ENCODE assay signal across 9 cellular contexts in genomic region chr16:30785126-30786106, GRCh38. TPM values are rescaled to one million over a fixed set of nuclear protein-coding genes. Genes with fewer than 3 reads are reported as not detected.
DNase-seq lines count a peak whose midpoint lies in the region; ATAC-seq and TF ChIP-seq lines count a peak whose summit lies in the region.
"Had no signal": no experiment of that assay in that cellular context is flagged by ENCODE, and none has a peak within 500 bp of the region (broad histone marks: within the 10 kb centered on the region; RNA-seq: fewer than 3 reads in every experiment).

No MANE protein-coding gene starts in this region.

- H3K36me3 ChIP-seq in HEK293 (ENCODE audit: control insufficient read depth in 2 of 2, insufficient read depth in 1 of 2, low read length in 2 of 2), result peaks cover 0 to 50% of the 10 kb centered on the region in 2 experiments; a peak in 1 of 3 replicates

- no peak for TF ChIP-seq CTCF in HEK293 (tag by site-specific recombination; IDR thresholded peaks at IDR 0.05)

- H3K27ac Mint-ChIP-seq in activated T-helper 1 cell treated with anti-CD3 and anti-CD28 coated beads, Interleukin-12 subunit alpha, Interleukin-12 subunit beta, Interleukin-2, Interleukin-4 antibody, amounts not matched to agents 30 ng/mL and 10 ng/mL and 1 ng/mL, durations not matched to agents 14 hours and 24 hours and 36 hours, result no peak overlapping the region

- H3K4me3 ChIP-seq in HEK293 (ENCODE audit: low read depth, low read length), result peak overlapping the region; percentile 96
- H3K4me3 ChIP-seq in right cardiac atrium (ENCODE audit: low read length), result no peak overlapping the region
- H3K4me3 ChIP-seq in skin epidermis, result peak overlapping the region in 5 of 7 experiments; percentile 73 to 95 (median 90)

- POLR2A ChIA-PET in HEK293 (lab: Yijun Ruan, JAX), result interaction anchor here (1.0 to 2.2 kb wide), 3 partner anchors 20 to 38 kb away, joined by 4 to 7 read pairs (median 6); partner anchors contain the start of gene PHKG2

- intact Hi-C loops in activated T-helper 1 cell treated with anti-CD3 and anti-CD28 coated beads, Interleukin-12 subunit alpha, Interleukin-12 subunit beta, Interleukin-2, Interleukin-4 antibody, amounts not matched to agents 30 ng/mL and 10 ng/mL and 1 ng/mL, durations not matched to agents 14 hours and 24 hours and 36 hours (cut with micrococcal nuclease), result no loop called here
- intact Hi-C loops in right cardiac atrium (cut with DNase I), result loop anchor here in 1 of 4 donors (10.0 kb wide), 1 partner anchor 109 kb away; the partner anchor contains the start of genes BCL7C and CTF1

- peaks cover 36% of the 10 kb centered on the region for H3K27me3 Mint-ChIP-seq in activated T-helper 1 cell treated with anti-CD3 and anti-CD28 coated beads, Interleukin-12 subunit alpha, Interleukin-12 subunit beta, Interleukin-2, Interleukin-4 antibody, amounts not matched to agents 30 ng/mL and 10 ng/mL and 1 ng/mL, durations not matched to agents 14 hours and 24 hours and 36 hours (ENCODE audit: insufficient read depth)

- no peaks in the 10 kb centered on the region for H3K36me3 Mint-ChIP-seq in activated T-helper 1 cell treated with anti-CD3 and anti-CD28 coated beads, Interleukin-12 subunit alpha, Interleukin-12 subunit beta, Interleukin-2, Interleukin-4 antibody, amounts not matched to agents 30 ng/mL and 10 ng/mL and 1 ng/mL, durations not matched to agents 14 hours and 24 hours and 36 hours (ENCODE audit: low read depth)

- H3K4me1 Mint-ChIP-seq in activated T-helper 1 cell treated with anti-CD3 and anti-CD28 coated beads, Interleukin-12 subunit alpha, Interleukin-12 subunit beta, Interleukin-2, Interleukin-4 antibody, amounts not matched to agents 30 ng/mL and 10 ng/mL and 1 ng/mL, durations not matched to agents 14 hours and 24 hours and 36 hours (ENCODE audit: low read depth), result no peaks in the 10 kb centered on the region

- CTCF ChIA-PET in HEK293 (lab: Yijun Ruan, JAX), result interaction anchor here (0.7 to 1.2 kb wide), 3 partner anchors 21 to 155 kb away, joined by 3 read pairs; no protein-coding TSS in a partner anchor

- DNase-seq in activated T-helper 1 cell treated with anti-CD3 and anti-CD28 coated beads, Interleukin-12 subunit alpha, Interleukin-12 subunit beta, Interleukin-2, Interleukin-4 antibody, amounts not matched to agents 30 ng/mL and 10 ng/mL and 1 ng/mL, durations not matched to agents 14 hours and 24 hours and 36 hours (ENCODE audit: low spot score), result no peak
- DNase-seq in right cardiac atrium, result peak in 1 of 3 donors; percentile 36
- DNase-seq in DMS 273 (lab: John Stamatoyannopoulos, UW; ENCODE audit: unreplicated experiment), result no peak
- DNase-seq in islet precursor cell, result no peak
- DNase-seq in activated CD8-positive, alpha-beta memory T cell treated with anti-CD3 and anti-CD28 coated beads, Interleukin-2, amount 50 U/mL, for 4 hours, result no peak
- DNase-seq: SHP77 treated with DMSO at 0.1 percent for 48 hours had no signal

- peak overlapping the region; percentile 74 for H3K4me3 Mint-ChIP-seq in activated T-helper 1 cell treated with anti-CD3 and anti-CD28 coated beads, Interleukin-12 subunit alpha, Interleukin-12 subunit beta, Interleukin-2, Interleukin-4 antibody, amounts not matched to agents 30 ng/mL and 10 ng/mL and 1 ng/mL, durations not matched to agents 14 hours and 24 hours and 36 hours

- 68% methylated on average over 7 of the region's 7 CpGs for WGBS in right cardiac atrium

- ATAC-seq in right cardiac atrium (peak in 1 of 2 donors; percentile 1), HG02571 (IDR thresholded peaks at IDR 0.05; ENCODE audit: unreplicated experiment) (no peak)

- H3K4me1 ChIP-seq in HEK293 (ENCODE audit: control insufficient read depth, insufficient read depth, low read length) (peaks cover 3% of the 10 kb centered on the region; the same call in 1 of the 2 replicates), right cardiac atrium (ENCODE audit: control insufficient read depth, insufficient read depth, low read length) (peaks cover 7% of the 10 kb centered on the region)

- no peaks in the 10 kb centered on the region for H3K9me3 Mint-ChIP-seq in activated T-helper 1 cell treated with anti-CD3 and anti-CD28 coated beads, Interleukin-12 subunit alpha, Interleukin-12 subunit beta, Interleukin-2, Interleukin-4 antibody, amounts not matched to agents 30 ng/mL and 10 ng/mL and 1 ng/mL, durations not matched to agents 14 hours and 24 hours and 36 hours

- no peak overlapping the region; the same call in 1 of the 2 replicates for H3K27ac ChIP-seq in HEK293 (ENCODE audit: extremely low read depth, low read depth, low read length)
- H3K27ac ChIP-seq in right cardiac atrium (ENCODE audit: low read length), result peak overlapping the region; percentile 32
- peak overlapping the region in 8 of 21 experiments; percentile 87 to 98 (median 94) for H3K27ac ChIP-seq in skin epidermis

- no peaks in the 10 kb centered on the region for H3K27me3 ChIP-seq in right cardiac atrium (ENCODE audit: control insufficient read depth, insufficient read depth)

- no peaks in the 10 kb centered on the region for H3K9me3 ChIP-seq in HEK293 (ENCODE audit: control insufficient read depth, insufficient read depth, low read depth, low read length)
- H3K9me3 ChIP-seq in right cardiac atrium (ENCODE audit: control insufficient read depth, low read length), result no peaks in the 10 kb centered on the region

TF ChIP-seq in HEK293, 187 proteins besides CTCF, POLR2A, EP300 and RAD21 (continues in another document):
- TF ChIP-seq HOXC10 (CRISPR knock-in tag; IDR thresholded peaks at IDR 0.05) (no peak), ZFP37 (tag by site-specific recombination; IDR thresholded peaks at IDR 0.05) (no peak), ZNF518A (tag by site-specific recombination; conservative IDR thresholded peaks at IDR 0.05; ENCODE audit: low read depth) (peak; percentile 84), ZNF768 (tag by site-specific recombination; IDR thresholded peaks at IDR 0.05) (no peak), ZNF16 (tag by site-specific recombination; IDR thresholded peaks at IDR 0.05; ENCODE audit: low read depth) (no peak), ZNF837 (tag by site-specific recombination; IDR thresholded peaks at IDR 0.05) (no peak), ZNF404 (tag by site-specific recombination; IDR thresholded peaks at IDR 0.05) (peak; percentile 65; the same call in 1 of the 2 replicates), ZNF394 (tag by site-specific recombination; IDR thresholded peaks at IDR 0.05; ENCODE audit: borderline replicate concordance) (peak; percentile 92), GLI2 (tag by site-specific recombination; IDR thresholded peaks at IDR 0.05; ENCODE audit: borderline replicate concordance, low read depth) (peak; percentile 20; the same call in 1 of the 2 replicates)

RNA-seq across cellular contexts. Expression of gene ZNF629, which starts 1.6 kb away (rescaled TPM):
- total RNA-seq in activated T-helper 1 cell treated with anti-CD3 and anti-CD28 coated beads, Interleukin-12 subunit alpha, Interleukin-12 subunit beta, Interleukin-2, Interleukin-4 antibody, amounts not matched to agents 30 ng/mL and 10 ng/mL and 1 ng/mL, durations not matched to agents 14 hours and 24 hours and 36 hours, result 2.7 and 3.2 TPM in 2 replicates
- total RNA-seq in right cardiac atrium, result 10 to 100 TPM; 22.9 to 25.1 (median 24.8) TPM
- polyA plus RNA-seq in right cardiac atrium, result 15.2 TPM

RNA-seq across cellular contexts. Expression of gene RNF40, which starts 23.3 kb away (rescaled TPM):
- total RNA-seq in activated T-helper 1 cell treated with anti-CD3 and anti-CD28 coated beads, Interleukin-12 subunit alpha, Interleukin-12 subunit beta, Interleukin-2, Interleukin-4 antibody, amounts not matched to agents 30 ng/mL and 10 ng/mL and 1 ng/mL, durations not matched to agents 14 hours and 24 hours and 36 hours, result 98.2 and 98.5 TPM in 2 replicates
- total RNA-seq in right cardiac atrium, result 10 to 100 TPM; 46.6 to 64.9 (median 49.8) TPM
- polyA plus RNA-seq in right cardiac atrium, result 36.1 TPM

RNA-seq across cellular contexts. Expression of gene CFAP119, which starts 23.6 kb away (rescaled TPM):
- total RNA-seq in activated T-helper 1 cell treated with anti-CD3 and anti-CD28 coated beads, Interleukin-12 subunit alpha, Interleukin-12 subunit beta, Interleukin-2, Interleukin-4 antibody, amounts not matched to agents 30 ng/mL and 10 ng/mL and 1 ng/mL, durations not matched to agents 14 hours and 24 hours and 36 hours, result 4.4 and 5.6 TPM in 2 replicates
- 1 to 10 TPM in 2 of 4 donors, under 1 TPM in 2; 0.51 to 1.5 (median 0.92) TPM for total RNA-seq in right cardiac atrium
- polyA plus RNA-seq in right cardiac atrium, result 0.95 TPM

RNA-seq across cellular contexts. Expression of gene PHKG2, which starts 37.2 kb away (rescaled TPM):
- 42.4 and 43.6 TPM in 2 replicates for total RNA-seq in activated T-helper 1 cell treated with anti-CD3 and anti-CD28 coated beads, Interleukin-12 subunit alpha, Interleukin-12 subunit beta, Interleukin-2, Interleukin-4 antibody, amounts not matched to agents 30 ng/mL and 10 ng/mL and 1 ng/mL, durations not matched to agents 14 hours and 24 hours and 36 hours
- 10 to 100 TPM; 17.3 to 22.2 (median 18.7) TPM for total RNA-seq in right cardiac atrium
- 23.6 TPM for polyA plus RNA-seq in right cardiac atrium
